36 cellular contexts compared by ENCODE assay signal in the genomic region with DNA sequence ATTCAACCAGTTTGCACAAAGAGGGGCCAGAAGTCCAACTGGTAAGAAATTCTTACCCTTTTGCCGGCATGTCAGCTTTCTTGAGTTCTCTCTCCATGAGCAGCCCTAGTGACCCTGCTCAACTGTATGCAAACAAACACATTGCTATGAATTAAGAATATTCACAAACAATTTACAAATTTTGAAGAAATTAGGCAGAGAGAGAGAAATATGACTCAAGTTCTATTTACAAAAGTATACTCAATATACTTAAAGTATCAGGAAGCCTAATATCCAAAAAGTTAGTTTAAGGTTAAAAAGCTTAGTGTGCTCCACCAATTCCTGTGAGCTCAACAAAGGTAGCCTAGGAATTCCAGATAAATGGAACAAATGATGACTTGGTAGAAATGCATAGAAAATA.
"Had no signal": no experiment of that assay in that cellular context is flagged by ENCODE, and none has a peak within 500 bp of the region (broad histone marks: within the 10 kb centered on the region; RNA-seq: fewer than 3 reads in every experiment).

No MANE protein-coding gene starts in this region.

- H3K9me3 ChIP-seq: body of pancreas had no signal

- H3K27ac ChIP-seq: adrenal gland, ascending aorta, body of pancreas, brain microvascular endothelial cell, breast epithelium, cardiac muscle cell had no signal

- DNase-seq: activated effector memory CD4-positive, alpha-beta T cell treated with anti-CD3 and anti-CD28 coated beads, Interleukin-2, amount 50 U/mL, for 16 hours; activated effector memory CD4-positive, alpha-beta T cell treated with Interleukin-2 at 50 U/mL for 16 hours; activated gamma-delta T cell; activated gamma-delta T cell treated with Interleukin-2 at 50 U/mL for 16 hours; activated naive CD4-positive, alpha-beta T cell; activated naive CD4-positive, alpha-beta T cell treated with anti-CD3 and anti-CD28 coated beads for 36 hours; activated naive CD4-positive, alpha-beta T cell treated with anti-CD3 and anti-CD28 coated beads, Interleukin-2, amount 10 ng/mL, durations not matched to agents 7 days and 5 days; activated naive CD4-positive, alpha-beta T cell treated with anti-CD3 and anti-CD28 coated beads, Interleukin-2, amount 50 U/mL, for 16 hours; activated naive CD4-positive, alpha-beta T cell treated with Interleukin-2 at 50 U/mL for 16 hours; activated naive CD8-positive, alpha-beta T cell treated with anti-CD3 and anti-CD28 coated beads for 36 hours; activated naive CD8-positive, alpha-beta T cell treated with anti-CD3 and anti-CD28 coated beads, Interleukin-2, amount 10 ng/mL, durations not matched to agents 7 days and 5 days; activated naive CD8-positive, alpha-beta T cell treated with anti-CD3 and anti-CD28 coated beads, Interleukin-2, amount 50 U/mL, for 24 hours; activated T-cell treated with anti-CD3 and anti-CD28 coated beads, Interleukin-2, amount 50 U/mL, for 4 hours; activated T-cell treated with anti-CD3 and anti-CD28 coated beads, Interleukin-2, amount 50 U/mL, for 48 hours; activated T-cell treated with anti-CD3 and anti-CD28 coated beads, Interleukin-2, amount 50 U/mL, for 72 hours; adrenal gland; amniotic stem cell; amygdala; anterior cingulate cortex; aorta; body of pancreas; brain microvascular endothelial cell; caudate nucleus; central memory CD4-positive, alpha-beta T cell; cerebellar nuclear complex had no signal

- H3K4me3 ChIP-seq: adrenal gland, ascending aorta, body of pancreas, breast epithelium, cardiac muscle cell had no signal

- H3K27ac Mint-ChIP-seq: activated naive CD4-positive, alpha-beta T cell treated with anti-CD3 and anti-CD28 coated beads for 36 hours; activated naive CD4-positive, alpha-beta T cell treated with anti-CD3 and anti-CD28 coated beads, Interleukin-2, amount 10 ng/mL, durations not matched to agents 7 days and 5 days; activated naive CD4-positive, alpha-beta T cell treated with anti-CD3 and anti-CD28 coated beads, Interleukin-2, amount 50 U/mL, for 24 hours; activated naive CD4-positive, alpha-beta T cell treated with anti-CD3 and anti-CD28 coated beads, Interleukin-2, amount 50 U/mL, for 72 hours; activated naive CD8-positive, alpha-beta T cell; activated naive CD8-positive, alpha-beta T cell treated with anti-CD3 and anti-CD28 coated beads for 36 hours; activated naive CD8-positive, alpha-beta T cell treated with anti-CD3 and anti-CD28 coated beads, Interleukin-2, amount 10 ng/mL, durations not matched to agents 7 days and 5 days; activated naive CD8-positive, alpha-beta T cell treated with anti-CD3 and anti-CD28 coated beads, Interleukin-2, amount 50 U/mL, for 24 hours; activated T-cell treated with anti-CD3 and anti-CD28 coated beads, Interleukin-2, amount 50 U/mL, for 72 hours; activated T-helper 1 cell treated with anti-CD3 and anti-CD28 coated beads, Interleukin-12 subunit alpha, Interleukin-12 subunit beta, Interleukin-2, Interleukin-4 antibody, amounts not matched to agents 30 ng/mL and 10 ng/mL and 1 ng/mL, durations not matched to agents 14 hours and 24 hours and 36 hours; activated T-helper 17 cell treated with anti-CD3 and anti-CD28 coated beads, Interleukin-2, amount 50 U/mL, for 72 hours; activated T-helper 2 cell treated with anti-CD3 and anti-CD28 coated beads, Interferon-gamma antibody, Interleukin-2, Interleukin-4, amounts not matched to agents 10 μg/mL and 5 μg/mL and 100 μg/mL, durations not matched to agents 14 hours and 24 hours and 36 hours; brain had no signal

- H3K27me3 ChIP-seq: adrenal gland, ascending aorta, body of pancreas, brain microvascular endothelial cell, breast epithelium, cardiac muscle cell had no signal

- H3K9me3 Mint-ChIP-seq: central memory CD8-positive, alpha-beta T cell had no signal

- H3K36me3 Mint-ChIP-seq: activated naive CD4-positive, alpha-beta T cell treated with anti-CD3 and anti-CD28 coated beads, Interleukin-2, amount 10 ng/mL, durations not matched to agents 7 days and 5 days; activated naive CD4-positive, alpha-beta T cell treated with anti-CD3 and anti-CD28 coated beads, Interleukin-2, amount 50 U/mL, for 24 hours; activated naive CD8-positive, alpha-beta T cell treated with anti-CD3 and anti-CD28 coated beads, Interleukin-2, amount 10 ng/mL, durations not matched to agents 7 days and 5 days had no signal

- H3K36me3 ChIP-seq: adrenal gland, ascending aorta, brain microvascular endothelial cell, breast epithelium, cardiac muscle cell had no signal

- ATAC-seq: activated naive CD4-positive, alpha-beta T cell treated with anti-CD3 and anti-CD28 coated beads, Interleukin-2, amount 50 U/mL, for 72 hours; activated naive CD8-positive, alpha-beta T cell treated with anti-CD3 and anti-CD28 coated beads, Interleukin-2, amount 50 U/mL, for 24 hours; activated T-cell treated with anti-CD3 and anti-CD28 coated beads, Interleukin-2, amount 50 U/mL, for 4 hours; activated T-cell treated with anti-CD3 and anti-CD28 coated beads, Interleukin-2, amount 50 U/mL, for 72 hours; activated T-helper 17 cell treated with anti-CD3 and anti-CD28 coated beads, Interleukin-2, amount 50 U/mL, for 72 hours; body of pancreas had no signal

- H3K4me1 ChIP-seq: adrenal gland, ascending aorta, breast epithelium had no signal

- H3K4me3 Mint-ChIP-seq: activated naive CD4-positive, alpha-beta T cell treated with anti-CD3 and anti-CD28 coated beads for 36 hours; activated naive CD4-positive, alpha-beta T cell treated with anti-CD3 and anti-CD28 coated beads, Interleukin-2, amount 10 ng/mL, durations not matched to agents 7 days and 5 days; activated naive CD4-positive, alpha-beta T cell treated with anti-CD3 and anti-CD28 coated beads, Interleukin-2, amount 50 U/mL, for 24 hours; activated naive CD8-positive, alpha-beta T cell; activated naive CD8-positive, alpha-beta T cell treated with anti-CD3 and anti-CD28 coated beads for 36 hours; activated naive CD8-positive, alpha-beta T cell treated with anti-CD3 and anti-CD28 coated beads, Interleukin-2, amount 10 ng/mL, durations not matched to agents 7 days and 5 days; activated naive CD8-positive, alpha-beta T cell treated with anti-CD3 and anti-CD28 coated beads, Interleukin-2, amount 50 U/mL, for 24 hours; activated T-cell treated with anti-CD3 and anti-CD28 coated beads, Interleukin-2, amount 50 U/mL, for 4 hours; activated T-cell treated with anti-CD3 and anti-CD28 coated beads, Interleukin-2, amount 50 U/mL, for 72 hours; activated T-helper 1 cell treated with anti-CD3 and anti-CD28 coated beads, Interleukin-12 subunit alpha, Interleukin-12 subunit beta, Interleukin-2, Interleukin-4 antibody, amounts not matched to agents 30 ng/mL and 10 ng/mL and 1 ng/mL, durations not matched to agents 14 hours and 24 hours and 36 hours; activated T-helper 17 cell treated with anti-CD3 and anti-CD28 coated beads, Interleukin-2, amount 50 U/mL, for 72 hours; brain; central memory CD8-positive, alpha-beta T cell had no signal

- H3K4me1 Mint-ChIP-seq: activated naive CD4-positive, alpha-beta T cell treated with anti-CD3 and anti-CD28 coated beads, Interleukin-2, amount 50 U/mL, for 24 hours; activated T-helper 17 cell treated with anti-CD3 and anti-CD28 coated beads, Interleukin-2, amount 50 U/mL, for 72 hours; brain; central memory CD8-positive, alpha-beta T cell had no signal
